6 cellular contexts compared by ENCODE assay signal in the genomic region with DNA sequence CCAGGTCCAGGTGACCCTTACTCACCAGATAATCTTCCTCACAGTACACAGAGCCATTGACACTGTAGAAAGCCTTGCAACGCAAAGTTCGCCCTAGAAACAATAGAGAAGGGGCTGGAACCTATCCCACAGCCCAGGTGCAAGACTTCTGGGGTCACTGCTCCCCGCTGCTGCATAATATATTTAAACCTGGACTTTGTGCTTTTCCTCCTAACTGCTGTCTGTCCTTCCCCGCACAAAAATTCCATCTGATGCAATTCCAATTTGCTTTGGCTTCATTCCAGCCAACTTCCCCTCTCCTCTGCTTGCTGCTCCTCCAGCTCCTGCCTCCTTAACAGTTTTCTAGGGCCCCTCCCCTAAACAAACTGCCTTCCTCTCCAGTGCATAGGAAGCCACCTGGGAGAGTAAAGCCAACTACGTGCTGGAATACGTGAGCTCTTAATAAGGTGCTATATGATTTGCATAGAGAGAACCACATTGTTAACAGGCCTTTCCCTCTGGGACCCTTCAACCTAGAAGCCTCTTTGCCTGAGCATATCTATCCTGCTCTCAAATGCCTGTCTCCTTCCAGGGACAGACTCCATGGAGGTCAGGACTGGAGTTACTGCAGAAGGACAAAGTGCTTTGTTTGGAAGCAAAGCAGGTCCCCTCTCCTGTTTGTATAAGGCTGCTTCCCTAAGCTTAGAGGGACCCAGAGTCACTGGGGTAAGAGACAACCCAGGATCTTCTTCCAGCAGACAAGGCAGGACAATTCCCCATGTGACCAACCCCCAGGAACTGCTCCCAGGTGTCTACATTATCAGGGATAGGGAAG. TPM values are rescaled to one million over a fixed set of nuclear protein-coding genes. Genes with fewer than 3 reads are reported as not detected.
DNase-seq lines count a peak whose midpoint lies in the region; ATAC-seq and TF ChIP-seq lines count a peak whose summit lies in the region.

No MANE protein-coding gene starts in this region.

- ATAC-seq in left lung (peak; percentile 23), GM18505 (IDR thresholded peaks at IDR 0.05; ENCODE audit: unreplicated experiment) (no peak)
- ATAC-seq in natural killer cell treated with Interleukin-12 subunit alpha and Interleukin-12 subunit beta and Interleukin-15 and Interleukin-18, amount 100 ng/mL, for 72 hours = no peak

- TF ChIP-seq POLR2A in GM18505 (IDR thresholded peaks at IDR 0.05; ENCODE audit: borderline replicate concordance, extremely low read depth, insufficient read depth, insufficient read length) = no peak

- H3K27me3 Mint-ChIP-seq in natural killer cell treated with Interleukin-12 subunit alpha and Interleukin-12 subunit beta and Interleukin-15 and Interleukin-18, amount 100 ng/mL, for 72 hours = peaks cover 16 to 19% of the 10 kb centered on the region in 2 donors

- H3K9me3 ChIP-seq in left lung = no peaks in the 10 kb centered on the region

- no peaks in the 10 kb centered on the region for H3K36me3 Mint-ChIP-seq in natural killer cell treated with Interleukin-12 subunit alpha and Interleukin-12 subunit beta and Interleukin-15 and Interleukin-18, amount 100 ng/mL, for 72 hours

- peaks cover 0 to 7% of the 10 kb centered on the region in 2 donors for H3K4me1 Mint-ChIP-seq in natural killer cell treated with Interleukin-12 subunit alpha and Interleukin-12 subunit beta and Interleukin-15 and Interleukin-18, amount 100 ng/mL, for 72 hours (ENCODE audit: low read depth in 2 of 2)

- H3K36me3 ChIP-seq in left lung = peaks cover 0 to 11% of the 10 kb centered on the region in 2 donors

- peak overlapping the region; percentile 70 to 72 for H3K27ac ChIP-seq in left lung

- H3K4me1 ChIP-seq in left lung = peaks cover 27 to 49% of the 10 kb centered on the region in 2 donors

- no peaks in the 10 kb centered on the region for H3K9me3 Mint-ChIP-seq in natural killer cell treated with Interleukin-12 subunit alpha and Interleukin-12 subunit beta and Interleukin-15 and Interleukin-18, amount 100 ng/mL, for 72 hours

- TF ChIP-seq CTCF in left lung (IDR thresholded peaks at IDR 0.05) = no peak

- H3K27ac Mint-ChIP-seq in natural killer cell treated with Interleukin-12 subunit alpha and Interleukin-12 subunit beta and Interleukin-15 and Interleukin-18, amount 100 ng/mL, for 72 hours = no peak overlapping the region

- H3K4me3 Mint-ChIP-seq in natural killer cell treated with Interleukin-12 subunit alpha and Interleukin-12 subunit beta and Interleukin-15 and Interleukin-18, amount 100 ng/mL, for 72 hours = no peak overlapping the region

- intact Hi-C loops in left lung (cut with DNase I) = no loop called here

- H3K27me3 ChIP-seq in left lung = peaks cover 6 to 30% of the 10 kb centered on the region in 2 donors

- DNase-seq in DMS53 (lab: John Stamatoyannopoulos, UW) (peak; percentile 46), RPMI7951 (ENCODE audit: low read depth) (peak; percentile 29), left lung (no peak), DMS153 (lab: John Stamatoyannopoulos, UW) (no peak)
- no peak for DNase-seq in natural killer cell treated with Interleukin-12 subunit alpha and Interleukin-12 subunit beta and Interleukin-15 and Interleukin-18, amount 100 ng/mL, for 72 hours (ENCODE audit: low spot score)

- H3K4me3 ChIP-seq in left lung = no peak overlapping the region

RNA-seq across cellular contexts. Expression of gene AJUBA, which starts 5.5 kb away (rescaled TPM):
- 31.0 and 35.3 TPM in 2 replicates for total RNA-seq in RPMI7951 (2014; rRNA removed; shearing (Covaris generic))
- 10 to 100 TPM; 37.9 to 39.5 TPM for total RNA-seq in left lung
- 1 to 10 TPM in 1 of 2 donors, under 1 TPM in 1; 0.17 to 2.1 TPM for total RNA-seq in natural killer cell treated with Interleukin-12 subunit alpha and Interleukin-12 subunit beta and Interleukin-15 and Interleukin-18, amount 100 ng/mL, for 72 hours

RNA-seq across cellular contexts. Expression of gene HAUS4, which starts 19.9 kb away (rescaled TPM):
- total RNA-seq in RPMI7951 (2014; rRNA removed; shearing (Covaris generic)) = 35.3 and 59.3 TPM in 2 replicates
- total RNA-seq in left lung = 10 to 100 TPM; 47.6 to 51.4 TPM
- 10 to 100 TPM; 34.4 to 56.8 TPM for total RNA-seq in natural killer cell treated with Interleukin-12 subunit alpha and Interleukin-12 subunit beta and Interleukin-15 and Interleukin-18, amount 100 ng/mL, for 72 hours

RNA-seq across cellular contexts. Expression of gene C14orf93, which starts 33.1 kb away (rescaled TPM):
- 4.4 and 8.2 TPM in 2 replicates for total RNA-seq in RPMI7951 (2014; rRNA removed; shearing (Covaris generic))
- 1 to 10 TPM; 8.3 TPM for total RNA-seq in left lung
- 10 to 100 TPM in 1 of 2 donors, 1 to 10 TPM in 1; 2.8 to 10.8 TPM for total RNA-seq in natural killer cell treated with Interleukin-12 subunit alpha and Interleukin-12 subunit beta and Interleukin-15 and Interleukin-18, amount 100 ng/mL, for 72 hours

RNA-seq across cellular contexts. Expression of gene PRMT5, which starts 47.7 kb away (rescaled TPM):
- total RNA-seq in RPMI7951 (2014; rRNA removed; shearing (Covaris generic)) = 49.3 and 61.1 TPM in 2 replicates
- 10 to 100 TPM; 48.7 to 73.3 TPM for total RNA-seq in left lung
- 100 to 1,000 TPM; 108 to 171 TPM for total RNA-seq in natural killer cell treated with Interleukin-12 subunit alpha and Interleukin-12 subunit beta and Interleukin-15 and Interleukin-18, amount 100 ng/mL, for 72 hours

RNA-seq across cellular contexts. Expression of gene PSMB5, which starts 57.9 kb away (rescaled TPM):
- total RNA-seq in RPMI7951 (2014; rRNA removed; shearing (Covaris generic)) = 309 and 373 TPM in 2 replicates
- 100 to 1,000 TPM; 114 to 140 TPM for total RNA-seq in left lung
- 100 to 1,000 TPM; 102 to 121 TPM for total RNA-seq in natural killer cell treated with Interleukin-12 subunit alpha and Interleukin-12 subunit beta and Interleukin-15 and Interleukin-18, amount 100 ng/mL, for 72 hours

Comparison
In these comparisons a context has a peak if more than half of its experiments do, and no peak if none do; other contexts are left out.
1. DNase-seq: peak in DMS53 (single experiment) and RPMI7951 (single experiment); none in left lung (0 of 2), natural killer cell treated with Interleukin-12 subunit alpha and Interleukin-12 subunit beta and Interleukin-15 and Interleukin-18, amount 100 ng/mL, for 72 hours (single experiment) and DMS153 (single experiment).
2. RNA of gene AJUBA, which starts 5.5 kb away (total RNA-seq): 37.9 to 39.5 TPM in left lung and 31.0 to 35.3 TPM in RPMI7951; 0.17 to 2.1 TPM in natural killer cell treated with Interleukin-12 subunit alpha and Interleukin-12 subunit beta and Interleukin-15 and Interleukin-18, amount 100 ng/mL, for 72 hours; every median in the first group is over 10 times any median in the second.